In genomic region chr19:4456566-4456842, GRCh38 we compare ENCODE assay signal across 8 cellular contexts. TPM values are rescaled to one million over a fixed set of nuclear protein-coding genes. Genes with fewer than 3 reads are reported as not detected.
DNase-seq lines count a peak whose midpoint lies in the region; ATAC-seq and TF ChIP-seq lines count a peak whose summit lies in the region.

No MANE protein-coding gene starts in this region.

- no peak overlapping the region for H3K27ac ChIP-seq in HUES6 (ENCODE audit: low read depth, low read length)
- H3K27ac ChIP-seq in neural cell (ENCODE audit: low read length), result peak overlapping the region; percentile 53

- H3K4me3 ChIP-seq in HUES6 (ENCODE audit: low read depth, low read length) (peak overlapping the region; percentile 85), WI38 (ENCODE audit: low read depth, low read length) (peak overlapping the region; percentile 91), fibroblast of mammary gland (ENCODE audit: control insufficient read depth, low read depth, low read length) (peak overlapping the region; percentile 87), neural cell (ENCODE audit: low read length) (peak overlapping the region; percentile 80)

- H3K9me2 ChIP-seq in neural cell (ENCODE audit: insufficient read depth, low read length), result no peaks in the 10 kb centered on the region

- peak overlapping the region; percentile 86 for H3K4me2 ChIP-seq in neural cell (ENCODE audit: low read length)

- no peaks in the 10 kb centered on the region for H4K20me1 ChIP-seq in neural cell (ENCODE audit: insufficient read depth)

- H3K27me3 ChIP-seq in HUES6 (ENCODE audit: control insufficient read depth, insufficient read depth, low read length) (no peaks in the 10 kb centered on the region), neural cell (ENCODE audit: insufficient read depth, low read depth, low read length) (no peaks in the 10 kb centered on the region)

- ATAC-seq in GM21737 (IDR thresholded peaks at IDR 0.05; ENCODE audit: unreplicated experiment) (no peak), HG03571 (IDR thresholded peaks at IDR 0.05; ENCODE audit: unreplicated experiment) (no peak)

- no peak for TF ChIP-seq CTCF in WI38 (IDR thresholded peaks at IDR 0.05; ENCODE audit: low read depth, low read length)
- no peak for TF ChIP-seq CTCF in fibroblast of mammary gland (conservative IDR thresholded peaks at IDR 0.05; ENCODE audit: control insufficient read depth, insufficient read depth, low read depth, low read length)
- TF ChIP-seq CTCF in neural cell (IDR thresholded peaks at IDR 0.05; ENCODE audit: poor library complexity, severe bottlenecking), result no peak

- no peaks in the 10 kb centered on the region for H3F3A ChIP-seq in neural cell (ENCODE audit: insufficient read depth, low read length, poor library complexity, severe bottlenecking)

- H3K9ac ChIP-seq in HUES6 (ENCODE audit: low read length), result peak overlapping the region; percentile 64
- H3K9ac ChIP-seq in neural cell (ENCODE audit: low read length), result peak overlapping the region; percentile 72

- TF ChIP-seq RAD21 in neural cell (conservative IDR thresholded peaks at IDR 0.05), result no peak

- TF ChIP-seq EP300 in neural cell (conservative IDR thresholded peaks at IDR 0.05; ENCODE audit: poor library complexity, severe bottlenecking), result no peak

- H3K9me3 ChIP-seq in HUES6 (ENCODE audit: control insufficient read depth, insufficient read depth, low read depth, low read length), result no peaks in the 10 kb centered on the region
- H3K9me3 ChIP-seq in neural cell (ENCODE audit: low read length), result no peaks in the 10 kb centered on the region

- no peak overlapping the region for H2AFZ ChIP-seq in neural cell (ENCODE audit: low read depth, low read length)

- H3K4me1 ChIP-seq in HUES6 (ENCODE audit: control insufficient read depth, insufficient read depth, low read length), result peaks cover 14% of the 10 kb centered on the region

- peaks cover 10% of the 10 kb centered on the region for H3K79me2 ChIP-seq in neural cell (replicated peaks; ENCODE audit: insufficient read depth, low read length)

- peak; percentile 26 for DNase-seq in COLO668 (lab: John Stamatoyannopoulos, UW; ENCODE audit: unreplicated experiment)
- peak; percentile 71 for DNase-seq in fibroblast of mammary gland (ENCODE audit: low read depth)
- DNase-seq in HuH-7 (ENCODE audit: low spot score), result no peak

- H3K36me3 ChIP-seq in HUES6 (ENCODE audit: control insufficient read depth, insufficient read depth, low read length) (peaks cover 15% of the 10 kb centered on the region), neural cell (ENCODE audit: insufficient read depth, low read length) (no peaks in the 10 kb centered on the region)

TF ChIP-seq in neural cell, 6 proteins besides CTCF, POLR2A, EP300 and RAD21:
- TF ChIP-seq POLR2AphosphoS5 (IDR thresholded peaks at IDR 0.05) (no peak), MXI1 (conservative IDR thresholded peaks at IDR 0.05; ENCODE audit: poor library complexity, severe bottlenecking) (no peak), SMC3 (conservative IDR thresholded peaks at IDR 0.05; ENCODE audit: poor library complexity) (no peak), TAF1 (IDR thresholded peaks at IDR 0.05; ENCODE audit: low read depth) (no peak), EZH2 (IDR thresholded peaks at IDR 0.05; ENCODE audit: borderline replicate concordance, insufficient read depth, low read length, poor library complexity, severe bottlenecking) (no peak)
- TF ChIP-seq, protein P1, sequence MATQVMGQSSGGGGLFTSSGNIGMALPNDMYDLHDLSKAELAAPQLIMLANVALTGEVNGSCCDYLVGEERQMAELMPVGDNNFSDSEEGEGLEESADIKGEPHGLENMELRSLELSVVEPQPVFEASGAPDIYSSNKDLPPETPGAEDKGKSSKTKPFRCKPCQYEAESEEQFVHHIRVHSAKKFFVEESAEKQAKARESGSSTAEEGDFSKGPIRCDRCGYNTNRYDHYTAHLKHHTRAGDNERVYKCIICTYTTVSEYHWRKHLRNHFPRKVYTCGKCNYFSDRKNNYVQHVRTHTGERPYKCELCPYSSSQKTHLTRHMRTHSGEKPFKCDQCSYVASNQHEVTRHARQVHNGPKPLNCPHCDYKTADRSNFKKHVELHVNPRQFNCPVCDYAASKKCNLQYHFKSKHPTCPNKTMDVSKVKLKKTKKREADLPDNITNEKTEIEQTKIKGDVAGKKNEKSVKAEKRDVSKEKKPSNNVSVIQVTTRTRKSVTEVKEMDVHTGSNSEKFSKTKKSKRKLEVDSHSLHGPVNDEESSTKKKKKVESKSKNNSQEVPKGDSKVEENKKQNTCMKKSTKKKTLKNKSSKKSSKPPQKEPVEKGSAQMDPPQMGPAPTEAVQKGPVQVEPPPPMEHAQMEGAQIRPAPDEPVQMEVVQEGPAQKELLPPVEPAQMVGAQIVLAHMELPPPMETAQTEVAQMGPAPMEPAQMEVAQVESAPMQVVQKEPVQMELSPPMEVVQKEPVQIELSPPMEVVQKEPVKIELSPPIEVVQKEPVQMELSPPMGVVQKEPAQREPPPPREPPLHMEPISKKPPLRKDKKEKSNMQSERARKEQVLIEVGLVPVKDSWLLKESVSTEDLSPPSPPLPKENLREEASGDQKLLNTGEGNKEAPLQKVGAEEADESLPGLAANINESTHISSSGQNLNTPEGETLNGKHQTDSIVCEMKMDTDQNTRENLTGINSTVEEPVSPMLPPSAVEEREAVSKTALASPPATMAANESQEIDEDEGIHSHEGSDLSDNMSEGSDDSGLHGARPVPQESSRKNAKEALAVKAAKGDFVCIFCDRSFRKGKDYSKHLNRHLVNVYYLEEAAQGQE (IDR thresholded peaks at IDR 0.05; ENCODE audit: borderline replicate concordance), result no peak

RNA-seq across cellular contexts. Expression of gene UBXN6, which starts 1.1 kb away (rescaled TPM):
- 102 and 122 TPM in 2 replicates for polyA plus RNA-seq in neural cell
- 58.6 and 63.8 TPM in 2 replicates for polyA minus RNA-seq in neural cell

RNA-seq across cellular contexts. Expression of gene HDGFL2, which starts 15.6 kb away (rescaled TPM):
- 79.7 and 89.1 TPM in 2 replicates for polyA plus RNA-seq in neural cell
- polyA minus RNA-seq in neural cell, result 79.6 and 83.5 TPM in 2 replicates

RNA-seq across cellular contexts. Expression of gene CHAF1A, which starts 54.1 kb away (rescaled TPM):
- 3.1 and 9.4 TPM in 2 replicates for polyA plus RNA-seq in neural cell
- polyA minus RNA-seq in neural cell, result 7.5 and 11.4 TPM in 2 replicates

RNA-seq across cellular contexts. Expression of gene SH3GL1, which starts 56.2 kb away (rescaled TPM):
- polyA plus RNA-seq in neural cell, result 25.2 and 28.6 TPM in 2 replicates
- 30.8 and 33.1 TPM in 2 replicates for polyA minus RNA-seq in neural cell
